2 cellular contexts compared by ENCODE assay signal in genomic region chr6:15484115-15484514, GRCh38.
TF ChIP-seq lines count a peak whose summit lies in the region.

No MANE protein-coding gene starts in this region.

TF ChIP-seq in IMR-90, 13 proteins besides CTCF, POLR2A, EP300 and RAD21 (continued from another document):
- TF ChIP-seq ELK1 (IDR thresholded peaks at IDR 0.05; ENCODE audit: borderline replicate concordance, low read depth, low read length) = no peak
- no peak for TF ChIP-seq NFE2L2 (IDR thresholded peaks at IDR 0.05; ENCODE audit: low read depth, low read length)
- TF ChIP-seq USF2 (IDR thresholded peaks at IDR 0.05; ENCODE audit: low read depth, low read length) = no peak
- TF ChIP-seq FOS (IDR thresholded peaks at IDR 0.05; ENCODE audit: low read depth, low read length) = no peak
- no peak for TF ChIP-seq MXI1 (IDR thresholded peaks at IDR 0.05; ENCODE audit: borderline replicate concordance, low read depth, low read length)
- no peak for TF ChIP-seq MAFK (IDR thresholded peaks at IDR 0.05; ENCODE audit: low read depth, low read length)
- no peak for TF ChIP-seq RFX5 (IDR thresholded peaks at IDR 0.05; ENCODE audit: low read depth, low read length)

TF ChIP-seq in neural cell, 6 proteins besides CTCF, POLR2A, EP300 and RAD21 (continued from another document):
- TF ChIP-seq REST (IDR thresholded peaks at IDR 0.05; ENCODE audit: borderline replicate concordance) (no peak), SMC3 (conservative IDR thresholded peaks at IDR 0.05; ENCODE audit: poor library complexity) (no peak), EZH2 (IDR thresholded peaks at IDR 0.05; ENCODE audit: borderline replicate concordance, insufficient read depth, low read length, poor library complexity, severe bottlenecking) (no peak)
